15 cellular contexts compared by ENCODE assay signal in the genomic region with DNA sequence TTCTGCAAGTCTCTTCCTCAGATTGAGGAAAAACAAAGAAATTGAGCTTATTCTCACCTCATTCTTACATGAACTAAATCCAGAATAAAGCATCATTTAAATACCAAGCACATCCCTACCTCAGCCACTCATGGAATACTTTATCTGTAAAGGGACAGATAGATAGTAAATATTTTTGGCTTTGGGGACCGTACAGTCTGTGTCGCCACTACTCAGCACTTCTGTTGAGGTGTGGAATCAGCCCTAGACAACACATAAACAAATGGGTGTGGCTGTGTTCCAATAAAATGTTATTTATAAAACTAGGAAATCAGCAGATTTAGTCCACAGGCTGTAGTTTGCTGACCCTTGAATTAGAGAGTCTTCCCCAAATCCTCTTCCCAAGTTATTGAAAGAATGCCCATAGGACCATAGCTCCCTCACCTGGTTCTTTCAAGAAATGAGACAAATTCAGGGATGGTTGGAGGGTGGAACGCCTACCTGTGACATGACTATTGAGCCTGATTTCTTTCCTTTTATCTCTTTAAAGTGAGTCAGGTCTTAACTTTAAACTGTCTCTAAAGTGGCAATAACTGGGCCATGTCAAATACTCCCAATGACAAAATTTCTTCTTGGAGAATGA.
A peak's percentile ranks its signal among the peaks of the same experiment; 100 is the strongest.
DNase-seq lines count a peak whose midpoint lies in the region; ATAC-seq, FAIRE-seq and TF ChIP-seq lines count a peak whose summit lies in the region.
"Had no signal": no experiment of that assay in that cellular context is flagged by ENCODE, and none has a peak within 500 bp of the region (broad histone marks: within the 10 kb centered on the region; RNA-seq: fewer than 3 reads in every experiment).

No MANE protein-coding gene starts in this region.

- H3K36me3 Mint-ChIP-seq in Caco-2 (ENCODE audit: insufficient read depth, unreplicated experiment), result no peaks in the 10 kb centered on the region

- CTCF ChIA-PET in Caco-2 (lab: Charles Lee), result interaction anchor here (1.0 kb wide), 1 partner anchor 45 kb away, joined by 3 read pairs; no protein-coding TSS in a partner anchor

- H3K4me1 ChIP-seq in Caco-2, result no peaks in the 10 kb centered on the region
- H3K4me1 ChIP-seq: parathyroid adenoma had no signal

- no peaks in the 10 kb centered on the region for H3K27me3 ChIP-seq in Caco-2 (replicated peaks; ENCODE audit: control insufficient read depth, insufficient read depth, low read length)
- H3K27me3 ChIP-seq in bronchial epithelial cell (ENCODE audit: control insufficient read depth, insufficient read depth, low read length), result no peaks in the 10 kb centered on the region

- H3K27me3 Mint-ChIP-seq in Caco-2 (ENCODE audit: insufficient read depth, unreplicated experiment), result peaks cover 3% of the 10 kb centered on the region

- no peak overlapping the region for H3K4me3 ChIP-seq in Caco-2 (ENCODE audit: low read depth, low read length)
- no peak overlapping the region for H3K4me3 ChIP-seq in bronchial epithelial cell (ENCODE audit: low read depth, low read length)

- no peaks in the 10 kb centered on the region for H3K9me3 Mint-ChIP-seq in Caco-2 (ENCODE audit: unreplicated experiment)

- no peak for TF ChIP-seq POLR2A in GM12891 (IDR thresholded peaks at IDR 0.05; ENCODE audit: low read depth, low read length)

- no peak overlapping the region for H3K4me3 Mint-ChIP-seq in Caco-2 (ENCODE audit: unreplicated experiment)

- H3K27ac Mint-ChIP-seq in Caco-2 (ENCODE audit: unreplicated experiment), result no peak overlapping the region

- no peaks in the 10 kb centered on the region for H3K9me3 ChIP-seq in Caco-2

- DNase-seq in Caco-2 (peak in 1 of 2 experiments; percentile 7), HuH-7 (ENCODE audit: low spot score) (peak; percentile 29), bronchial epithelial cell (ENCODE audit: low read depth) (peak; percentile 34), left lobe of liver (ENCODE audit: low spot score) (no peak), GM12891 (ENCODE audit: insufficient read length, low spot score) (no peak)
- no peak for DNase-seq in stimulated activated CD4-positive, alpha-beta T cell treated with anti-CD3 and anti-CD28 coated beads, Interleukin-1b, Interleukin-23, amount 100 ng/mL, for 48 hours
- DNase-seq in activated CD8-positive, alpha-beta memory T cell treated with anti-CD3 and anti-CD28 coated beads, Interleukin-2, amount 50 U/mL, for 48 hours, result no peak
- DNase-seq: activated naive CD4-positive, alpha-beta T cell treated with anti-CD3 and anti-CD28 coated beads, Interleukin-2, amount 50 U/mL, for 16 hours; GOT3; stimulated activated CD4-positive, alpha-beta T cell treated with anti-CD3 and anti-CD28 coated beads, Interleukin-4, amount 100 ng/mL, for 24 hours; stimulated activated naive CD8-positive, alpha-beta T cell treated with anti-CD3 and anti-CD28 coated beads, Interleukin-15, Interleukin-2, amounts not matched to agents 100 U/mL and 50 U/mL, for 24 hours; T-helper 9 cell had no signal

- POLR2A ChIA-PET in Caco-2 (lab: Charles Lee), result no interaction called here

- FAIRE-seq in bronchial epithelial cell (lab: Jason Lieb, UNC) (no peak), GM12891 (lab: Jason Lieb, UNC) (no peak)

- no peaks in the 10 kb centered on the region for H3K4me1 Mint-ChIP-seq in Caco-2 (ENCODE audit: low read depth, unreplicated experiment)

- BruUV-seq in Caco-2 (replicated peaks; lab: Mats Ljungman, UMichigan), result no TSS peak

- H3K36me3 ChIP-seq in Caco-2 (ENCODE audit: control insufficient read depth, insufficient read depth, low read length), result no peaks in the 10 kb centered on the region
- H3K36me3 ChIP-seq in bronchial epithelial cell (ENCODE audit: control insufficient read depth, insufficient read depth, low read length), result no peaks in the 10 kb centered on the region

- intact Hi-C loops in Caco-2 (cut with micrococcal nuclease; ENCODE audit: unreplicated experiment), result loop anchor here (1.0 to 2.0 kb wide), 2 partner anchors 86 to 154 kb away; no protein-coding TSS in a partner anchor

- peak; percentile 26 to 49 for TF ChIP-seq CTCF in Caco-2 (IDR thresholded peaks at IDR 0.05; ENCODE audit: insufficient read depth in 1 of 2, low read depth in 1 of 2, low read length in 1 of 2, severe bottlenecking in 1 of 2, unreplicated experiment in 1 of 2)
- TF ChIP-seq CTCF in bronchial epithelial cell (IDR thresholded peaks at IDR 0.05; ENCODE audit: insufficient read depth, low read length, severe bottlenecking), result peak; percentile 41

- ATAC-seq in left lobe of liver (peak; percentile 61), GM19328 (IDR thresholded peaks at IDR 0.05; ENCODE audit: unreplicated experiment) (no peak)
- ATAC-seq: Panc1; stimulated activated naive CD8-positive, alpha-beta T cell treated with anti-CD3 and anti-CD28 coated beads, Interleukin-15, Interleukin-2, amounts not matched to agents 100 U/mL and 50 U/mL, for 24 hours had no signal

TF ChIP-seq in GM12891, 5 proteins besides CTCF, POLR2A, EP300 and RAD21:
- no peak for TF ChIP-seq SPI1 (IDR thresholded peaks at IDR 0.05; ENCODE audit: low read depth, low read length)
- TF ChIP-seq POU2F2 (IDR thresholded peaks at IDR 0.05; ENCODE audit: low read depth, low read length), result no peak
- TF ChIP-seq PAX5 (IDR thresholded peaks at IDR 0.05; ENCODE audit: insufficient read depth, low read length, severe bottlenecking), result no peak

Comparison
In these comparisons a context has a peak if more than half of its experiments do, and no peak if none do; other contexts are left out.
1. DNase-seq: peak in HuH-7 (single experiment) and bronchial epithelial cell (single experiment); none in left lobe of liver (single experiment), stimulated activated CD4-positive, alpha-beta T cell treated with anti-CD3 and anti-CD28 coated beads, Interleukin-1b, Interleukin-23, amount 100 ng/mL, for 48 hours (single experiment), GM12891 (single experiment) and activated CD8-positive, alpha-beta memory T cell treated with anti-CD3 and anti-CD28 coated beads, Interleukin-2, amount 50 U/mL, for 48 hours (single experiment).